ENCODE assay signal across 8 cellular contexts in the genomic region with DNA sequence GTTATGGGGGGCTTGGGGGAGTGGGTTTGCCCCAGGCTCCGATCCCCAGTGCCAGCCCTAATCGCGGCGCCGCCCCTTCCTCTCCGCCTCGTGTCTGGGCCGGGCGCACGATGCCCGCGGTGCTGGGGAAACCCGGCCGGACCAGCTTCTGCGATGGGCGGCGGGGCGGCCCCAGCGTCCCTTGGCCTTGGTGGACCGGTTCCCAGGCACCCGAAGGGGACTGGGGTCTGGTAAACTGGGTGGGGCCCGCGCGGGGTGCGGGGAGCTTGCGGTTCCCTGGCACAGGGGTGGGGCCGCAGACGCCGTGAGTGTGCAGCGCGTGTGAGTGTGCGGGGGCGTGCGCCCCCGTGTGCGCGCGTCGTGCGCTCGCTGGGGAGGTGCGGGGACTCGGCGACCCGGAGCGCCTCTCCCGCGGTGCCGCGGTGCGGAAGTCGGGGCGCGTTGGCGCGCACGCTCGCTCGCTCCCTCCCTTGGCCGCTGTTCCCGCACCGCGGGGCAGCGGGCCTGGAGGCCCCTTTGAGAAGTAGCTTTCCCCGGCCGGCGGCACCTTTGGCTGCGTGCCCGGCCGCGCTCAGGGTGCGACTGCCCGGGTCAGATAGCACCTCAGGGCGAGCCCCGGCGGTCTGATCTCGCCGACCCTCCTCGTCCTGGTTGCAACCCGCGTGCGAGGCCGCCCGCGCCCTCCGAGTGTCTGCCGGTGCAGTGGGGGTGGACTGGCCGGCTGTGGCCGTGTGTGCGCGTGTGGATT. TPM values are rescaled to one million over a fixed set of nuclear protein-coding genes. Genes with fewer than 3 reads are reported as not detected.
A peak's percentile ranks its signal among the peaks of the same experiment; 100 is the strongest.
DNase-seq lines count a peak whose midpoint lies in the region; ATAC-seq and TF ChIP-seq lines count a peak whose summit lies in the region.

No MANE protein-coding gene starts in this region.

- H3K27ac ChIP-seq in Panc1 (ENCODE audit: low read length) (peak overlapping the region; percentile 74), subcutaneous abdominal adipose tissue (ENCODE audit: low read depth, low read length) (peak overlapping the region; percentile 93)

- in situ Hi-C loops in Panc1 (cut with HindIII; ENCODE audit: low pct_unique_long_range_greater_than_20kb, low sequenced_read_pairs) = no loop called here

- peak overlapping the region; percentile 48 to 91 (median 82) for H3K9ac ChIP-seq in subcutaneous abdominal adipose tissue (ENCODE audit: low read length in 5 of 5)

- peak; percentile 73 for DNase-seq in COLO668 (lab: John Stamatoyannopoulos, UW; ENCODE audit: unreplicated experiment)
- no peak for DNase-seq in Panc1 (ENCODE audit: low read depth, low spot score)
- DNase-seq in activated T-helper 1 cell treated with anti-CD3 and anti-CD28 coated beads, Interleukin-2, amount 50 U/mL, for 16 hours (ENCODE audit: low read depth in 1 of 2, low spot score in 1 of 2) = peak; percentile 24 to 54
- peak; percentile 28 for DNase-seq in fibroblast of villous mesenchyme (ENCODE audit: low read depth)

- peak overlapping the region; percentile 72 to 84 for H3K4me3 ChIP-seq in Panc1 (ENCODE audit: low read depth in 2 of 2, low read length in 2 of 2)
- peak overlapping the region; percentile 83 for H3K4me3 ChIP-seq in fibroblast of villous mesenchyme (ENCODE audit: low read depth, low read length)
- peak overlapping the region; percentile 73 for H3K4me3 ChIP-seq in neuron (ENCODE audit: low read length)
- H3K4me3 ChIP-seq in subcutaneous abdominal adipose tissue (ENCODE audit: low read depth in 1 of 5, low read length in 5 of 5) = peak overlapping the region in 4 of 5 donors; percentile 85 to 99 (median 91)

- ATAC-seq in GM19452 (IDR thresholded peaks at IDR 0.05; ENCODE audit: unreplicated experiment) (peak; percentile 40), HG03558 (IDR thresholded peaks at IDR 0.05; ENCODE audit: extremely low read depth, unreplicated experiment) (peak; percentile 17), Panc1 (peak; percentile 74)

- peak overlapping the region; percentile 74 for H2AFZ ChIP-seq in neuron (ENCODE audit: low read depth, low read length)

- no TSS peak for BruUV-seq in Panc1 (replicated peaks; lab: Mats Ljungman, UMichigan)

- POLR2A ChIA-PET in Panc1 (lab: Charles Lee) = no interaction called here

- TF ChIP-seq CTCF in Panc1 (IDR thresholded peaks at IDR 0.05) = peak; percentile 13; the same call in 1 of the 2 replicates
- TF ChIP-seq CTCF in fibroblast of villous mesenchyme (IDR thresholded peaks at IDR 0.05; ENCODE audit: insufficient read depth, low read depth, low read length) = no peak

- CTCF ChIA-PET in Panc1 (lab: Charles Lee) = interaction anchor here (0.6 to 0.8 kb wide), 4 partner anchors 16 to 494 kb away, joined by 3 to 10 read pairs (median 6); no protein-coding TSS in a partner anchor

- H3K36me3 ChIP-seq in Panc1 (ENCODE audit: control insufficient read depth, insufficient read depth, low read length) (no peaks in the 10 kb centered on the region; the same call in 1 of the 2 replicates), neuron (ENCODE audit: insufficient read depth, low read length) (no peaks in the 10 kb centered on the region), subcutaneous abdominal adipose tissue (ENCODE audit: control insufficient read depth in 5 of 5, insufficient read depth in 5 of 5, low read length in 5 of 5) (no peaks in the 10 kb centered on the region)

- H3K27me3 ChIP-seq in Panc1 (ENCODE audit: control insufficient read depth, insufficient read depth, low read length) (no peaks in the 10 kb centered on the region), neuron (ENCODE audit: insufficient read depth, low read length) (no peaks in the 10 kb centered on the region), subcutaneous abdominal adipose tissue (ENCODE audit: control insufficient read depth in 5 of 5, insufficient read depth in 4 of 5, low read length in 5 of 5) (no peaks in the 10 kb centered on the region)

- intact Hi-C loops in Panc1 (cut with micrococcal nuclease; ENCODE audit: unreplicated experiment) = no loop called here

- peaks cover 25% of the 10 kb centered on the region for H3K4me1 ChIP-seq in Panc1 (ENCODE audit: control insufficient read depth, insufficient read depth, low read length)
- H3K4me1 ChIP-seq in neuron (ENCODE audit: insufficient read depth, low read length) = peaks cover 30% of the 10 kb centered on the region
- peaks cover 0 to 53% (median 40%) of the 10 kb centered on the region in 5 donors for H3K4me1 ChIP-seq in subcutaneous abdominal adipose tissue (ENCODE audit: control insufficient read depth in 5 of 5, insufficient read depth in 5 of 5, low read length in 5 of 5)

- H3K9me3 ChIP-seq in Panc1 (ENCODE audit: control insufficient read depth, insufficient read depth, low read depth, low read length) (no peaks in the 10 kb centered on the region), neuron (ENCODE audit: low read length) (no peaks in the 10 kb centered on the region), subcutaneous abdominal adipose tissue (ENCODE audit: control insufficient read depth in 5 of 5, low read length in 5 of 5) (no peaks in the 10 kb centered on the region)

RNA-seq across cellular contexts. Expression of a gene that starts 0.6 kb away (rescaled TPM):
- total RNA-seq in Panc1 (2021; ENCODE audit: unreplicated experiment) (11.0 TPM), fibroblast of villous mesenchyme (12.9 and 31.5 TPM in 2 replicates)
- 6.8 TPM for polyA plus RNA-seq in Panc1 (2012; ENCODE audit: insufficient read length)

Comparison
In these comparisons a context has a peak if more than half of its experiments do, and no peak if none do; other contexts are left out.
1. ATAC-seq: peak in every context shown above with its lines; median percentile 74 in Panc1; 40 in GM19452; 17 in HG03558.